1 cellular context compared by ENCODE assay signal in the genomic region with DNA sequence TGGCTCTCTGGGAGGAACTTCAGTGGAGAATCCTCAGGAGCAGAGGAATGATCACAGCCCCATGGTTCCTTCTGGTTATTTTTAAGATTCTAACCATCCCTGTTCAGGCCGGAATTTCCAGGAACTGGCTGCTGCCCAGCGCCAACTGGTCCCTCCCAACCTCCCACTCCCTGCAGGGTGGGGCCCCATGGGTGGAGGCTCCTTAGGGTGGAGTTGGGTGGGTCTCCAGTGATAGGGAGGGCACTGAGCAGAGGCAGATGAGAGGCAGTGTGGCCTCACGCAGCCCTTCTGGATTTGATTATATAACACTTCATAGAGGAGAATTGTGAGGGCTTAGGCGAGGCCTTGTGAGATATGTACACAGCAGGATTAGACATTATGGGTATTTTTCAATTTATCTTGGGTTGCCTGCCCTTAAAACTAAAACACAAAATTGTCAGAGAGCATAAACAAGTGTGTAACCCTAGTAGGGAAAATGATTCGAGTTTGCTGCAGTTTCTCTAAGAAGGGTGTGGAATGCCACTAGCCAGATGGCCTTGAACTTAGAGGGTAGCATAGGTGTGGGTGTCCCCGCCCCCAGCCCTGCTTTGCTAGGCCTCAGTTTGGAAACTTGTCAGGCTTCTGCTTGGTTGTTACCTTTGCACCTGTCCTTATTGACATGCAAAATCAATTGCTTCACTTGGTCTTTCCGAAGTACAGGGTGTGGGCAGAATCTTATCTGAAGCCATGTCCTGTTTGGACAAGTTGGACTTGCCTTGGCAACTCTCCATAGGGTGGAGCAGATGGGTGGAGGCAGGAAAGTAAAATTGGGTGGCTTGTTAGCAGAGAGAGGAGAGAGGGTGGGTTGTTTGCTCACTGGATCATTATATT.
TF ChIP-seq lines count a peak whose summit lies in the region.

No MANE protein-coding gene starts in this region.

TF ChIP-seq in HepG2, 621 proteins besides CTCF, POLR2A, EP300 and RAD21 (continued from another document and continues in another):
- TF ChIP-seq, protein P1, sequence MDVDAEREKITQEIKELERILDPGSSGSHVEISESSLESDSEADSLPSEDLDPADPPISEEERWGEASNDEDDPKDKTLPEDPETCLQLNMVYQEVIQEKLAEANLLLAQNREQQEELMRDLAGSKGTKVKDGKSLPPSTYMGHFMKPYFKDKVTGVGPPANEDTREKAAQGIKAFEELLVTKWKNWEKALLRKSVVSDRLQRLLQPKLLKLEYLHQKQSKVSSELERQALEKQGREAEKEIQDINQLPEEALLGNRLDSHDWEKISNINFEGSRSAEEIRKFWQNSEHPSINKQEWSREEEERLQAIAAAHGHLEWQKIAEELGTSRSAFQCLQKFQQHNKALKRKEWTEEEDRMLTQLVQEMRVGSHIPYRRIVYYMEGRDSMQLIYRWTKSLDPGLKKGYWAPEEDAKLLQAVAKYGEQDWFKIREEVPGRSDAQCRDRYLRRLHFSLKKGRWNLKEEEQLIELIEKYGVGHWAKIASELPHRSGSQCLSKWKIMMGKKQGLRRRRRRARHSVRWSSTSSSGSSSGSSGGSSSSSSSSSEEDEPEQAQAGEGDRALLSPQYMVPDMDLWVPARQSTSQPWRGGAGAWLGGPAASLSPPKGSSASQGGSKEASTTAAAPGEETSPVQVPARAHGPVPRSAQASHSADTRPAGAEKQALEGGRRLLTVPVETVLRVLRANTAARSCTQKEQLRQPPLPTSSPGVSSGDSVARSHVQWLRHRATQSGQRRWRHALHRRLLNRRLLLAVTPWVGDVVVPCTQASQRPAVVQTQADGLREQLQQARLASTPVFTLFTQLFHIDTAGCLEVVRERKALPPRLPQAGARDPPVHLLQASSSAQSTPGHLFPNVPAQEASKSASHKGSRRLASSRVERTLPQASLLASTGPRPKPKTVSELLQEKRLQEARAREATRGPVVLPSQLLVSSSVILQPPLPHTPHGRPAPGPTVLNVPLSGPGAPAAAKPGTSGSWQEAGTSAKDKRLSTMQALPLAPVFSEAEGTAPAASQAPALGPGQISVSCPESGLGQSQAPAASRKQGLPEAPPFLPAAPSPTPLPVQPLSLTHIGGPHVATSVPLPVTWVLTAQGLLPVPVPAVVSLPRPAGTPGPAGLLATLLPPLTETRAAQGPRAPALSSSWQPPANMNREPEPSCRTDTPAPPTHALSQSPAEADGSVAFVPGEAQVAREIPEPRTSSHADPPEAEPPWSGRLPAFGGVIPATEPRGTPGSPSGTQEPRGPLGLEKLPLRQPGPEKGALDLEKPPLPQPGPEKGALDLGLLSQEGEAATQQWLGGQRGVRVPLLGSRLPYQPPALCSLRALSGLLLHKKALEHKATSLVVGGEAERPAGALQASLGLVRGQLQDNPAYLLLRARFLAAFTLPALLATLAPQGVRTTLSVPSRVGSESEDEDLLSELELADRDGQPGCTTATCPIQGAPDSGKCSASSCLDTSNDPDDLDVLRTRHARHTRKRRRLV (CRISPR knock-in tag; IDR thresholded peaks at IDR 0.05): 0 out of 2 replicates have a peak, but pooled peaks have one; percentile 79
- TF ChIP-seq, protein P2, sequence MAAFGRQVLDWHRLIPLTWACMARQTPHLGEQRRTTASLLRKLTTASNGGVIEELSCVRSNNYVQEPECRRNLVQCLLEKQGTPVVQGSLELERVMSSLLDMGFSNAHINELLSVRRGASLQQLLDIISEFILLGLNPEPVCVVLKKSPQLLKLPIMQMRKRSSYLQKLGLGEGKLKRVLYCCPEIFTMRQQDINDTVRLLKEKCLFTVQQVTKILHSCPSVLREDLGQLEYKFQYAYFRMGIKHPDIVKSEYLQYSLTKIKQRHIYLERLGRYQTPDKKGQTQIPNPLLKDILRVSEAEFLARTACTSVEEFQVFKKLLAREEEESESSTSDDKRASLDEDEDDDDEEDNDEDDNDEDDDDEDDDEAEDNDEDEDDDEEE (CRISPR knock-in tag; IDR thresholded peaks at IDR 0.05): no peak; the same call in 1 of the 2 replicates
- TF ChIP-seq ATM (IDR thresholded peaks at IDR 0.05; ENCODE audit: borderline replicate concordance) (no peak), ZNF446 (CRISPR knock-in tag; IDR thresholded peaks at IDR 0.05) (no peak), MBD4 (IDR thresholded peaks at IDR 0.05; ENCODE audit: borderline replicate concordance, low read length) (peak; percentile 93), ZSCAN12 (CRISPR knock-in tag; IDR thresholded peaks at IDR 0.05) (no peak), TRIM24 (CRISPR knock-in tag; IDR thresholded peaks at IDR 0.05) (peak; percentile 68; the same call in 1 of the 2 replicates), ARNTL (CRISPR knock-in tag; IDR thresholded peaks at IDR 0.05) (peak; percentile 47; the same call in 1 of the 2 replicates), ZNF546 (CRISPR knock-in tag; conservative IDR thresholded peaks at IDR 0.05) (no peak), PHB2 (IDR thresholded peaks at IDR 0.05; ENCODE audit: partially characterized antibody) (no peak), ZMYM4 (CRISPR knock-in tag; IDR thresholded peaks at IDR 0.05) (peak; percentile 92), ZFP37 (CRISPR knock-in tag; IDR thresholded peaks at IDR 0.05; ENCODE audit: borderline replicate concordance) (peak; percentile 52; the same call in 1 of the 2 replicates), NCOA2 (CRISPR knock-in tag; IDR thresholded peaks at IDR 0.05) (peak; percentile 98), PCBP2 (optimal IDR thresholded peaks at IDR 0.05; ENCODE audit: low read depth, low read length, poor library complexity, severe bottlenecking) (no peak), SUZ12 (IDR thresholded peaks at IDR 0.05; ENCODE audit: low read depth, low read length) (no peak), ZC3H4 (CRISPR knock-in tag; IDR thresholded peaks at IDR 0.05; ENCODE audit: borderline replicate concordance) (no peak), SIN3B (IDR thresholded peaks at IDR 0.05; ENCODE audit: low read length) (no peak), ZNF101 (CRISPR knock-in tag; IDR thresholded peaks at IDR 0.05; ENCODE audit: borderline replicate concordance, low read depth) (no peak), FOXO1 (CRISPR knock-in tag; IDR thresholded peaks at IDR 0.05) (peak; percentile 98), SMAD3 (CRISPR knock-in tag; IDR thresholded peaks at IDR 0.05) (peak; percentile 86), SOX6 (IDR thresholded peaks at IDR 0.05) (no peak), SOX6 (CRISPR knock-in tag; IDR thresholded peaks at IDR 0.05) (peak; percentile 96)
- TF ChIP-seq, protein P3, sequence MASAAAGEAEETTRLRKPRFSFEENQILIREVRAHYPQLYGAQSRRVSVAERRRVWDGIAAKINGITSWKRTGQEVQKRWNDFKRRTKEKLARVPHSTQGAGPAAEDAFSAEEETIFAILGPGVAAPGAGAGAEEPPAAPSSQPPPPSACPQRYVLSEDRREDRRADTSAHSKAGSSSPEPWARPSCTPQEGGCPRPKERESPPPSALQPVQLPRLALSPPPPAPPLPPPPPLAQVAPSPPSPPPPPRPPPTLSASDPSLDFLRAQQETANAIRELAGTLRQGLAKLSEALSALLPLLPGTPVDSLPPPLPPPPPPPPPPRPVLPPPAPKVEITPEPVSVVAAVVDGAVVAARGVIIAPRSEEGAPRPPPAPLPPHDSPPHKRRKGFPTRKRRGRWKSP (CRISPR knock-in tag; IDR thresholded peaks at IDR 0.05): peak; percentile 88
- TF ChIP-seq, protein P4, sequence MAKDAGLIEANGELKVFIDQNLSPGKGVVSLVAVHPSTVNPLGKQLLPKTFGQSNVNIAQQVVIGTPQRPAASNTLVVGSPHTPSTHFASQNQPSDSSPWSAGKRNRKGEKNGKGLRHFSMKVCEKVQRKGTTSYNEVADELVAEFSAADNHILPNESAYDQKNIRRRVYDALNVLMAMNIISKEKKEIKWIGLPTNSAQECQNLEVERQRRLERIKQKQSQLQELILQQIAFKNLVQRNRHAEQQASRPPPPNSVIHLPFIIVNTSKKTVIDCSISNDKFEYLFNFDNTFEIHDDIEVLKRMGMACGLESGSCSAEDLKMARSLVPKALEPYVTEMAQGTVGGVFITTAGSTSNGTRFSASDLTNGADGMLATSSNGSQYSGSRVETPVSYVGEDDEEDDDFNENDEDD (CRISPR knock-in tag; IDR thresholded peaks at IDR 0.05; ENCODE audit: borderline replicate concordance): peak; percentile 24; the same call in 1 of the 2 replicates
- TF ChIP-seq, protein P5, sequence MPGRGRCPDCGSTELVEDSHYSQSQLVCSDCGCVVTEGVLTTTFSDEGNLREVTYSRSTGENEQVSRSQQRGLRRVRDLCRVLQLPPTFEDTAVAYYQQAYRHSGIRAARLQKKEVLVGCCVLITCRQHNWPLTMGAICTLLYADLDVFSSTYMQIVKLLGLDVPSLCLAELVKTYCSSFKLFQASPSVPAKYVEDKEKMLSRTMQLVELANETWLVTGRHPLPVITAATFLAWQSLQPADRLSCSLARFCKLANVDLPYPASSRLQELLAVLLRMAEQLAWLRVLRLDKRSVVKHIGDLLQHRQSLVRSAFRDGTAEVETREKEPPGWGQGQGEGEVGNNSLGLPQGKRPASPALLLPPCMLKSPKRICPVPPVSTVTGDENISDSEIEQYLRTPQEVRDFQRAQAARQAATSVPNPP (CRISPR knock-in tag; IDR thresholded peaks at IDR 0.05): 0 out of 2 replicates have a peak, but pooled peaks have one; percentile 88
- TF ChIP-seq, protein P6, sequence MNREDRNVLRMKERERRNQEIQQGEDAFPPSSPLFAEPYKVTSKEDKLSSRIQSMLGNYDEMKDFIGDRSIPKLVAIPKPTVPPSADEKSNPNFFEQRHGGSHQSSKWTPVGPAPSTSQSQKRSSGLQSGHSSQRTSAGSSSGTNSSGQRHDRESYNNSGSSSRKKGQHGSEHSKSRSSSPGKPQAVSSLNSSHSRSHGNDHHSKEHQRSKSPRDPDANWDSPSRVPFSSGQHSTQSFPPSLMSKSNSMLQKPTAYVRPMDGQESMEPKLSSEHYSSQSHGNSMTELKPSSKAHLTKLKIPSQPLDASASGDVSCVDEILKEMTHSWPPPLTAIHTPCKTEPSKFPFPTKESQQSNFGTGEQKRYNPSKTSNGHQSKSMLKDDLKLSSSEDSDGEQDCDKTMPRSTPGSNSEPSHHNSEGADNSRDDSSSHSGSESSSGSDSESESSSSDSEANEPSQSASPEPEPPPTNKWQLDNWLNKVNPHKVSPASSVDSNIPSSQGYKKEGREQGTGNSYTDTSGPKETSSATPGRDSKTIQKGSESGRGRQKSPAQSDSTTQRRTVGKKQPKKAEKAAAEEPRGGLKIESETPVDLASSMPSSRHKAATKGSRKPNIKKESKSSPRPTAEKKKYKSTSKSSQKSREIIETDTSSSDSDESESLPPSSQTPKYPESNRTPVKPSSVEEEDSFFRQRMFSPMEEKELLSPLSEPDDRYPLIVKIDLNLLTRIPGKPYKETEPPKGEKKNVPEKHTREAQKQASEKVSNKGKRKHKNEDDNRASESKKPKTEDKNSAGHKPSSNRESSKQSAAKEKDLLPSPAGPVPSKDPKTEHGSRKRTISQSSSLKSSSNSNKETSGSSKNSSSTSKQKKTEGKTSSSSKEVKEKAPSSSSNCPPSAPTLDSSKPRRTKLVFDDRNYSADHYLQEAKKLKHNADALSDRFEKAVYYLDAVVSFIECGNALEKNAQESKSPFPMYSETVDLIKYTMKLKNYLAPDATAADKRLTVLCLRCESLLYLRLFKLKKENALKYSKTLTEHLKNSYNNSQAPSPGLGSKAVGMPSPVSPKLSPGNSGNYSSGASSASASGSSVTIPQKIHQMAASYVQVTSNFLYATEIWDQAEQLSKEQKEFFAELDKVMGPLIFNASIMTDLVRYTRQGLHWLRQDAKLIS (CRISPR knock-in tag; IDR thresholded peaks at IDR 0.05): peak; percentile 80; the same call in 1 of the 2 replicates
- TF ChIP-seq, protein P7, sequence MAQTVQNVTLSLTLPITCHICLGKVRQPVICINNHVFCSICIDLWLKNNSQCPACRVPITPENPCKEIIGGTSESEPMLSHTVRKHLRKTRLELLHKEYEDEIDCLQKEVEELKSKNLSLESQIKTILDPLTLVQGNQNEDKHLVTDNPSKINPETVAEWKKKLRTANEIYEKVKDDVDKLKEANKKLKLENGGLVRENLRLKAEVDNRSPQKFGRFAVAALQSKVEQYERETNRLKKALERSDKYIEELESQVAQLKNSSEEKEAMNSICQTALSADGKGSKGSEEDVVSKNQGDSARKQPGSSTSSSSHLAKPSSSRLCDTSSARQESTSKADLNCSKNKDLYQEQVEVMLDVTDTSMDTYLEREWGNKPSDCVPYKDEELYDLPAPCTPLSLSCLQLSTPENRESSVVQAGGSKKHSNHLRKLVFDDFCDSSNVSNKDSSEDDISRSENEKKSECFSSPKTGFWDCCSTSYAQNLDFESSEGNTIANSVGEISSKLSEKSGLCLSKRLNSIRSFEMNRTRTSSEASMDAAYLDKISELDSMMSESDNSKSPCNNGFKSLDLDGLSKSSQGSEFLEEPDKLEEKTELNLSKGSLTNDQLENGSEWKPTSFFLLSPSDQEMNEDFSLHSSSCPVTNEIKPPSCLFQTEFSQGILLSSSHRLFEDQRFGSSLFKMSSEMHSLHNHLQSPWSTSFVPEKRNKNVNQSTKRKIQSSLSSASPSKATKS (CRISPR knock-in tag; IDR thresholded peaks at IDR 0.05): no peak
- TF ChIP-seq, protein P8, sequence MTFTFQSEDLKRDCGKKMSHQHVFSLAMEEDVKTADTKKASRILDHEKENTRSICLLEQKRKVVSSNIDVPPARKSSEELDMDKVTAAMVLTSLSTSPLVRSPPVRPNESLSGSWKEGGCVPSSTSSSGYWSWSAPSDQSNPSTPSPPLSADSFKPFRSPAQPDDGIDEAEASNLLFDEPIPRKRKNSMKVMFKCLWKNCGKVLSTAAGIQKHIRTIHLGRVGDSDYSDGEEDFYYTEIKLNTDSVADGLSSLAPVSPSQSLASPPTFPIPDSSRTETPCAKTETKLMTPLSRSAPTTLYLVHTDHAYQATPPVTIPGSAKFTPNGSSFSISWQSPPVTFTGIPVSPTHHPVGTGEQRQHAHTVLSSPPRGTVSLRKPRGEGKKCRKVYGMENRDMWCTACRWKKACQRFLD (CRISPR knock-in tag; IDR thresholded peaks at IDR 0.05; ENCODE audit: borderline replicate concordance): no peak
- TF ChIP-seq, protein P9, sequence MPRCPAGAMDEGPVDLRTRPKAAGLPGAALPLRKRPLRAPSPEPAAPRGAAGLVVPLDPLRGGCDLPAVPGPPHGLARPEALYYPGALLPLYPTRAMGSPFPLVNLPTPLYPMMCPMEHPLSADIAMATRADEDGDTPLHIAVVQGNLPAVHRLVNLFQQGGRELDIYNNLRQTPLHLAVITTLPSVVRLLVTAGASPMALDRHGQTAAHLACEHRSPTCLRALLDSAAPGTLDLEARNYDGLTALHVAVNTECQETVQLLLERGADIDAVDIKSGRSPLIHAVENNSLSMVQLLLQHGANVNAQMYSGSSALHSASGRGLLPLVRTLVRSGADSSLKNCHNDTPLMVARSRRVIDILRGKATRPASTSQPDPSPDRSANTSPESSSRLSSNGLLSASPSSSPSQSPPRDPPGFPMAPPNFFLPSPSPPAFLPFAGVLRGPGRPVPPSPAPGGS (CRISPR knock-in tag; IDR thresholded peaks at IDR 0.05): no peak
- TF ChIP-seq, protein P10, sequence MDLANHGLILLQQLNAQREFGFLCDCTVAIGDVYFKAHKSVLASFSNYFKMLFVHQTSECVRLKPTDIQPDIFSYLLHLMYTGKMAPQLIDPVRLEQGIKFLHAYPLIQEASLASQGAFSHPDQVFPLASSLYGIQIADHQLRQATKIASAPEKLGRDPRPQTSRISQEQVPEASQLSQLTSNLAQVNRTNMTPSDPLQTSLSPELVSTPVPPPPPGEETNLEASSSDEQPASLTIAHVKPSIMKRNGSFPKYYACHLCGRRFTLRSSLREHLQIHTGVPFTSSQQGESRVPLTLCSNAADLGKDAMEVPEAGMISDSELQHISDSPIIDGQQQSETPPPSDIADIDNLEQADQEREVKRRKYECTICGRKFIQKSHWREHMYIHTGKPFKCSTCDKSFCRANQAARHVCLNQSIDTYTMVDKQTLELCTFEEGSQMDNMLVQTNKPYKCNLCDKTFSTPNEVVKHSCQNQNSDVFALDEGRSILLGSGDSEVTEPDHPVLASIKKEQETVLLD (CRISPR knock-in tag; IDR thresholded peaks at IDR 0.05; ENCODE audit: low read depth): no peak
